13 cellular contexts compared by ENCODE assay signal in the genomic region with DNA sequence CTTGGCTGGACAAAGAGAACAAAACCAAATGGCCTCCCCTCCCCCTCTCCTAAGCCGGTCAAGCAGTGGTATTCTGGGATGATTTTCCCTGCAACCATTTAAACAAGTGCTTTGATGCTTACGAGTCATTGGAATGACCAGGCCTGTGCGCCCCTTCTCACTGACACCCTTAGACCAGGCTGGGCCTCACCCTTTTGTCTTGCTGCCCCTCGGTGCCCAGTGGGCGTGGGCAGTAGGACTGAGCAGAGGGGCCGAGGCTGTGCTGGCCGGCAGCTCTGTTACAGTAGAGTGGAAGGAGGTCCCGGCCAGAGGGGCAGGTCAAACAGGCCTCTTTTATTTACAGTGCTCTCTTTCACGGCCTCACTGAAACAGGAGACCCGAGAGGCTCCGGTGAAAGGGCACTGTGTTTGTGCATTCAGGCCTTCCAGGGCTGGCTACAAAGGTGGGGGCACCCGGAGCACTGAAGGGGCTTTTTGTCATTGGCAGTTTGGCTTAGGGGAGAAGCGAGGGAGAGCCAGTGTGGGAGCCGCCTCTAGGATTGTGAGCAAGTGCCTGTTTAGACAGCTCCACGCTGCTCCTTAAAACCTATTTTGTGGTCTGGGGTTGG. TPM values are rescaled to one million over a fixed set of nuclear protein-coding genes. Genes with fewer than 3 reads are reported as not detected.
DNase-seq lines count a peak whose midpoint lies in the region; ATAC-seq and TF ChIP-seq lines count a peak whose summit lies in the region.
"Had no signal": no experiment of that assay in that cellular context is flagged by ENCODE, and none has a peak within 500 bp of the region (broad histone marks: within the 10 kb centered on the region; RNA-seq: fewer than 3 reads in every experiment).

No MANE protein-coding gene starts in this region.

- H3K27me3 ChIP-seq in left ventricle myocardium inferior (ENCODE audit: low read depth) = no peaks in the 10 kb centered on the region
- no peaks in the 10 kb centered on the region for H3K27me3 ChIP-seq in right cardiac atrium (ENCODE audit: control insufficient read depth, insufficient read depth)
- H3K27me3 ChIP-seq in trophoblast cell (ENCODE audit: insufficient read depth, low read length) = no peaks in the 10 kb centered on the region
- no peaks in the 10 kb centered on the region for H3K27me3 ChIP-seq in aorta (ENCODE audit: control insufficient read depth in 1 of 2, insufficient read depth in 2 of 2, low read length in 1 of 2)

- H3K79me2 ChIP-seq in trophoblast cell (ENCODE audit: control insufficient read depth, insufficient read depth, low read length, poor library complexity) = no peaks in the 10 kb centered on the region

- H3K79me1 ChIP-seq in trophoblast cell (ENCODE audit: low read length) = no peaks in the 10 kb centered on the region

- H3K14ac ChIP-seq in trophoblast cell (ENCODE audit: low read length) = no peak overlapping the region

- H4K12ac ChIP-seq in trophoblast cell (ENCODE audit: low read depth, low read length) = no peak overlapping the region

- no peak overlapping the region for H2BK5ac ChIP-seq in trophoblast cell (ENCODE audit: low read depth, low read length, poor library complexity)

- no peak overlapping the region for H2AK5ac ChIP-seq in trophoblast cell (ENCODE audit: low read length)

- peak overlapping the region in 1 of 10 donors; percentile 19 for H3K27ac Mint-ChIP-seq in naive thymus-derived CD8-positive, alpha-beta T cell
- H3K27ac Mint-ChIP-seq in activated T-helper 1 cell treated with anti-CD3 and anti-CD28 coated beads, Interleukin-12 subunit alpha, Interleukin-12 subunit beta, Interleukin-2, Interleukin-4 antibody, amounts not matched to agents 30 ng/mL and 10 ng/mL and 1 ng/mL, durations not matched to agents 14 hours and 24 hours and 36 hours = no peak overlapping the region

- H3K4ac ChIP-seq in trophoblast cell (ENCODE audit: low read depth, low read length) = no peak overlapping the region

- POLR2A ChIA-PET in naive thymus-derived CD8-positive, alpha-beta T cell (lab: Charles Lee) = no interaction called here

- WGBS in right cardiac atrium = 58% methylated on average over 15 of the region's 15 CpGs
- WGBS in trophoblast cell (ENCODE audit: extremely low coverage, insufficient coverage, insufficient read length) = no CpG with 5 or more reads among the region's 15 CpGs
- 28 to 35% methylated on average over 15 of the region's 15 CpGs for WGBS in aorta, 2 donors

- TF ChIP-seq CTCF in left ventricle myocardium inferior (IDR thresholded peaks at IDR 0.05; ENCODE audit: borderline replicate concordance) = no peak

- H3K23ac ChIP-seq in trophoblast cell (ENCODE audit: low read length) = no peak overlapping the region

- no peak overlapping the region for H2BK120ac ChIP-seq in trophoblast cell (ENCODE audit: insufficient read depth, low read length, poor library complexity)

- H2AFZ ChIP-seq in trophoblast cell (ENCODE audit: insufficient read depth, low read length, poor library complexity) = peak overlapping the region; percentile 1

- no peaks in the 10 kb centered on the region for H3K36me3 Mint-ChIP-seq in naive thymus-derived CD8-positive, alpha-beta T cell
- H3K36me3 Mint-ChIP-seq in activated T-helper 1 cell treated with anti-CD3 and anti-CD28 coated beads, Interleukin-12 subunit alpha, Interleukin-12 subunit beta, Interleukin-2, Interleukin-4 antibody, amounts not matched to agents 30 ng/mL and 10 ng/mL and 1 ng/mL, durations not matched to agents 14 hours and 24 hours and 36 hours (ENCODE audit: low read depth) = no peaks in the 10 kb centered on the region

- H4K8ac ChIP-seq in trophoblast cell (ENCODE audit: low read depth, low read length) = no peak overlapping the region

- no peak overlapping the region for H3K9ac ChIP-seq in trophoblast cell (ENCODE audit: low read length)

- H3K4me1 ChIP-seq in left ventricle myocardium inferior (peaks cover 100% of the 10 kb centered on the region), right cardiac atrium (ENCODE audit: control insufficient read depth, insufficient read depth, low read length) (peaks cover 70% of the 10 kb centered on the region), trophoblast cell (ENCODE audit: control insufficient read depth in 1 of 2, insufficient read depth in 2 of 2, low read length in 2 of 2) (peaks cover 0 to 6% of the 10 kb centered on the region in 2 experiments), aorta (ENCODE audit: control insufficient read depth in 1 of 2, insufficient read depth in 2 of 2, low read length in 2 of 2) (peaks cover 4 to 25% of the 10 kb centered on the region in 2 donors)

- H3K4me1 Mint-ChIP-seq in naive thymus-derived CD8-positive, alpha-beta T cell = peaks cover 7 to 67% (median 18%) of the 10 kb centered on the region in 4 donors
- peaks cover 15% of the 10 kb centered on the region for H3K4me1 Mint-ChIP-seq in activated T-helper 1 cell treated with anti-CD3 and anti-CD28 coated beads, Interleukin-12 subunit alpha, Interleukin-12 subunit beta, Interleukin-2, Interleukin-4 antibody, amounts not matched to agents 30 ng/mL and 10 ng/mL and 1 ng/mL, durations not matched to agents 14 hours and 24 hours and 36 hours (ENCODE audit: low read depth)

- no peak for ATAC-seq in Right ventricle myocardium inferior
- ATAC-seq in right cardiac atrium = peak; percentile 5 to 13
- no peak for ATAC-seq in aorta (ENCODE audit: low FRiP score)
- ATAC-seq in naive thymus-derived CD8-positive, alpha-beta T cell = no peak

- H3K27ac ChIP-seq in left ventricle myocardium inferior (replicated peaks) (peak overlapping the region; percentile 60), right cardiac atrium (ENCODE audit: low read length) (peak overlapping the region; percentile 51), trophoblast cell (ENCODE audit: low read depth, low read length) (no peak overlapping the region), aorta (ENCODE audit: low read depth in 1 of 2, low read length in 2 of 2) (peak overlapping the region; percentile 34 to 49)

- no peaks in the 10 kb centered on the region for H3K9me3 Mint-ChIP-seq in naive thymus-derived CD8-positive, alpha-beta T cell
- no peaks in the 10 kb centered on the region for H3K9me3 Mint-ChIP-seq in activated T-helper 1 cell treated with anti-CD3 and anti-CD28 coated beads, Interleukin-12 subunit alpha, Interleukin-12 subunit beta, Interleukin-2, Interleukin-4 antibody, amounts not matched to agents 30 ng/mL and 10 ng/mL and 1 ng/mL, durations not matched to agents 14 hours and 24 hours and 36 hours

- no peak overlapping the region for H3K4me3 Mint-ChIP-seq in naive thymus-derived CD8-positive, alpha-beta T cell
- H3K4me3 Mint-ChIP-seq in activated T-helper 1 cell treated with anti-CD3 and anti-CD28 coated beads, Interleukin-12 subunit alpha, Interleukin-12 subunit beta, Interleukin-2, Interleukin-4 antibody, amounts not matched to agents 30 ng/mL and 10 ng/mL and 1 ng/mL, durations not matched to agents 14 hours and 24 hours and 36 hours = no peak overlapping the region

- H3K4me2 ChIP-seq in trophoblast cell (ENCODE audit: low read length) = peak overlapping the region; percentile 30

- no peak overlapping the region for H4K91ac ChIP-seq in trophoblast cell (ENCODE audit: low read depth, low read length)

- peaks cover 0 to 1% (median 0%) of the 10 kb centered on the region in 5 donors for H3K27me3 Mint-ChIP-seq in naive thymus-derived CD8-positive, alpha-beta T cell
- H3K27me3 Mint-ChIP-seq in activated T-helper 1 cell treated with anti-CD3 and anti-CD28 coated beads, Interleukin-12 subunit alpha, Interleukin-12 subunit beta, Interleukin-2, Interleukin-4 antibody, amounts not matched to agents 30 ng/mL and 10 ng/mL and 1 ng/mL, durations not matched to agents 14 hours and 24 hours and 36 hours (ENCODE audit: insufficient read depth) = peaks cover 13% of the 10 kb centered on the region

- no peak overlapping the region for H3K18ac ChIP-seq in trophoblast cell (ENCODE audit: low read length)

- H3K36me3 ChIP-seq in left ventricle myocardium inferior (peaks cover 43% of the 10 kb centered on the region), trophoblast cell (ENCODE audit: control insufficient read depth in 1 of 2, insufficient read depth in 2 of 2, low read length in 2 of 2) (no peaks in the 10 kb centered on the region), aorta (ENCODE audit: control insufficient read depth in 1 of 2, insufficient read depth in 2 of 2, low read length in 1 of 2) (peaks cover 0 to 6% of the 10 kb centered on the region in 2 donors)

- H3K9me3 ChIP-seq in left ventricle myocardium inferior (replicated peaks) (no peaks in the 10 kb centered on the region), right cardiac atrium (ENCODE audit: control insufficient read depth, low read length) (no peaks in the 10 kb centered on the region), trophoblast cell (ENCODE audit: insufficient read depth, low read depth, low read length) (peaks cover 2% of the 10 kb centered on the region), aorta (ENCODE audit: control insufficient read depth, low read length) (no peaks in the 10 kb centered on the region)

- intact Hi-C loops in left ventricle myocardium inferior (cut with micrococcal nuclease) (no loop called here), Right ventricle myocardium inferior (cut with DNase I) (no loop called here), right cardiac atrium (cut with DNase I) (no loop called here), aorta (cut with DNase I) (no loop called here)
- intact Hi-C loops in activated T-helper 1 cell treated with anti-CD3 and anti-CD28 coated beads, Interleukin-12 subunit alpha, Interleukin-12 subunit beta, Interleukin-2, Interleukin-4 antibody, amounts not matched to agents 30 ng/mL and 10 ng/mL and 1 ng/mL, durations not matched to agents 14 hours and 24 hours and 36 hours (cut with micrococcal nuclease) = no loop called here

- DNase-seq in left ventricle myocardium inferior (no peak), Right ventricle myocardium inferior (ENCODE audit: missing footprints) (no peak), right cardiac atrium (no peak), trophoblast cell (no peak), aorta (no peak), COLO668 (lab: John Stamatoyannopoulos, UW; ENCODE audit: unreplicated experiment) (no peak)
- DNase-seq in naive thymus-derived CD8-positive, alpha-beta T cell = no peak
- DNase-seq in activated T-helper 1 cell treated with anti-CD3 and anti-CD28 coated beads, Interleukin-12 subunit alpha, Interleukin-12 subunit beta, Interleukin-2, Interleukin-4 antibody, amounts not matched to agents 30 ng/mL and 10 ng/mL and 1 ng/mL, durations not matched to agents 14 hours and 24 hours and 36 hours (ENCODE audit: low spot score) = no peak
- DNase-seq: activated effector memory CD4-positive, alpha-beta T cell treated with Interleukin-2 at 50 U/mL for 16 hours; cortex of kidney; mesendoderm; NCI-H1436 had no signal

- no peak overlapping the region for H2BK12ac ChIP-seq in trophoblast cell (ENCODE audit: low read length)

- H3K4me3 ChIP-seq in left ventricle myocardium inferior (peak overlapping the region; percentile 8), right cardiac atrium (ENCODE audit: low read length) (no peak overlapping the region), trophoblast cell (ENCODE audit: low read depth, low read length) (no peak overlapping the region), aorta (ENCODE audit: low read length in 2 of 2) (no peak overlapping the region)

RNA-seq across cellular contexts. Expression of gene ZBTB16, which starts 32.4 kb away (rescaled TPM):
- 64.5 TPM for total RNA-seq in left ventricle myocardium inferior
- total RNA-seq in Right ventricle myocardium inferior = 78.1 TPM
- total RNA-seq in right cardiac atrium = 10 to 100 TPM; 61.5 to 89.7 (median 79.4) TPM
- polyA plus RNA-seq in right cardiac atrium = 49.8 TPM
- 0.06 and 0.07 TPM in 2 replicates for polyA plus RNA-seq in trophoblast cell (2013)
- 100 to 1,000 TPM in 1 of 2 donors, 10 to 100 TPM in 1; 54.5 to 283 TPM for total RNA-seq in aorta
- 10 to 100 TPM; 32.9 to 94.5 TPM for polyA plus RNA-seq in aorta
- 1 to 10 TPM; 1.3 to 2.5 TPM for total RNA-seq in naive thymus-derived CD8-positive, alpha-beta T cell
- 1 to 10 TPM in 2 of 3 donors, under 1 TPM in 1; 0.21 to 7.5 (median 4.4) TPM for polyA plus RNA-seq in naive thymus-derived CD8-positive, alpha-beta T cell
- 3.4 and 3.9 TPM in 2 replicates for total RNA-seq in activated T-helper 1 cell treated with anti-CD3 and anti-CD28 coated beads, Interleukin-12 subunit alpha, Interleukin-12 subunit beta, Interleukin-2, Interleukin-4 antibody, amounts not matched to agents 30 ng/mL and 10 ng/mL and 1 ng/mL, durations not matched to agents 14 hours and 24 hours and 36 hours
- total RNA-seq: Daoy had no signal

Comparison
In these comparisons a context has a peak if more than half of its experiments do, and no peak if none do; other contexts are left out.
1. ATAC-seq: peak in right cardiac atrium (2 of 2); none in Right ventricle myocardium inferior (single experiment), aorta (single experiment) and naive thymus-derived CD8-positive, alpha-beta T cell (0 of 2).
2. RNA of gene ZBTB16, which starts 32.4 kb away (total RNA-seq): 54.5 to 283 TPM in aorta, 61.5 to 89.7 TPM in right cardiac atrium, 78.1 TPM in Right ventricle myocardium inferior (single experiment) and 64.5 TPM in left ventricle myocardium inferior (single experiment); 3.4 to 3.9 TPM in activated T-helper 1 cell treated with anti-CD3 and anti-CD28 coated beads, Interleukin-12 subunit alpha, Interleukin-12 subunit beta, Interleukin-2, Interleukin-4 antibody, amounts not matched to agents 30 ng/mL and 10 ng/mL and 1 ng/mL, durations not matched to agents 14 hours and 24 hours and 36 hours and 1.3 to 2.5 TPM in naive thymus-derived CD8-positive, alpha-beta T cell; every median in the first group is over 10 times any median in the second.